In genomic region chr10:112140110-112140755, GRCh38 we compare ENCODE assay signal across 1 cellular context.
TF ChIP-seq lines count a peak whose summit lies in the region.

No MANE protein-coding gene starts in this region.

TF ChIP-seq in HEK293, 187 proteins besides CTCF, POLR2A, EP300 and RAD21 (continued from another document):
- no peak for TF ChIP-seq ZFP69B (tag by site-specific recombination; IDR thresholded peaks at IDR 0.05)
- no peak for TF ChIP-seq ZNF2 (tag by site-specific recombination; IDR thresholded peaks at IDR 0.05)
- TF ChIP-seq KLF9 (tag by site-specific recombination; IDR thresholded peaks at IDR 0.05; ENCODE audit: low read depth): peak; percentile 65; the same call in 1 of the 2 replicates
- no peak for TF ChIP-seq ZFP41 (tag by site-specific recombination; IDR thresholded peaks at IDR 0.05; ENCODE audit: borderline replicate concordance)
- TF ChIP-seq GLIS1 (tag by site-specific recombination; IDR thresholded peaks at IDR 0.05): peak; percentile 36; the same call in 1 of the 2 replicates
- no peak for TF ChIP-seq YY1 (tag by site-specific recombination; IDR thresholded peaks at IDR 0.05)
- no peak for TF ChIP-seq AEBP2 (tag by site-specific recombination; IDR thresholded peaks at IDR 0.05; ENCODE audit: borderline replicate concordance)
- TF ChIP-seq ZNF701 (tag by site-specific recombination; IDR thresholded peaks at IDR 0.05): no peak
- TF ChIP-seq PRDM6 (tag by site-specific recombination; IDR thresholded peaks at IDR 0.05): no peak
- no peak for TF ChIP-seq ZNF639 (tag by site-specific recombination; IDR thresholded peaks at IDR 0.05)
- no peak for TF ChIP-seq ZEB2 (tag by site-specific recombination; IDR thresholded peaks at IDR 0.05)
- no peak for TF ChIP-seq ZNF223 (tag by site-specific recombination; IDR thresholded peaks at IDR 0.05)
- peak; percentile 71 for TF ChIP-seq KLF1 (tag by site-specific recombination; IDR thresholded peaks at IDR 0.05)
- TF ChIP-seq HOXA7 (CRISPR knock-in tag; IDR thresholded peaks at IDR 0.05; ENCODE audit: borderline replicate concordance): no peak
- no peak for TF ChIP-seq ZNF596 (tag by site-specific recombination; IDR thresholded peaks at IDR 0.05)
- no peak for TF ChIP-seq ZNF501 (tag by site-specific recombination; IDR thresholded peaks at IDR 0.05)
- TF ChIP-seq ZNF292 (tag by site-specific recombination; IDR thresholded peaks at IDR 0.05; ENCODE audit: borderline replicate concordance, low read depth): no peak
- peak; percentile 94 for TF ChIP-seq ZNF654 (tag by site-specific recombination; IDR thresholded peaks at IDR 0.05; ENCODE audit: low read depth)
- TF ChIP-seq ZNF148 (tag by site-specific recombination; IDR thresholded peaks at IDR 0.05; ENCODE audit: borderline replicate concordance): no peak
- no peak for TF ChIP-seq INSM2 (tag by site-specific recombination; IDR thresholded peaks at IDR 0.05)
- no peak for TF ChIP-seq ZNF558 (tag by site-specific recombination; IDR thresholded peaks at IDR 0.05)
- TF ChIP-seq PBX3 (CRISPR knock-in tag; IDR thresholded peaks at IDR 0.05): no peak
- TF ChIP-seq ZNF626 (tag by site-specific recombination; IDR thresholded peaks at IDR 0.05): no peak
- no peak for TF ChIP-seq ZNF248 (tag by site-specific recombination; IDR thresholded peaks at IDR 0.05)
- no peak for TF ChIP-seq BCL11B (tag by site-specific recombination; IDR thresholded peaks at IDR 0.05; ENCODE audit: low read depth)
- no peak for TF ChIP-seq ZNF544 (tag by site-specific recombination; IDR thresholded peaks at IDR 0.05)
- TF ChIP-seq ZNF239 (tag by site-specific recombination; IDR thresholded peaks at IDR 0.05): no peak
- no peak for TF ChIP-seq MYNN (tag by site-specific recombination; IDR thresholded peaks at IDR 0.05; ENCODE audit: borderline replicate concordance)
- no peak for TF ChIP-seq ZNF76 (tag by site-specific recombination; IDR thresholded peaks at IDR 0.05; ENCODE audit: borderline replicate concordance, low read depth)
- no peak for TF ChIP-seq ZNF830 (tag by site-specific recombination; IDR thresholded peaks at IDR 0.05; ENCODE audit: low read depth)
- TF ChIP-seq EGR2 (tag by site-specific recombination; IDR thresholded peaks at IDR 0.05; ENCODE audit: low read depth): no peak
- TF ChIP-seq PRDM10 (tag by site-specific recombination; IDR thresholded peaks at IDR 0.05): no peak
- TF ChIP-seq ZNF146 (tag by site-specific recombination; IDR thresholded peaks at IDR 0.05): no peak
- TF ChIP-seq ZIC2 (tag by site-specific recombination; IDR thresholded peaks at IDR 0.05): no peak
- TF ChIP-seq ZNF580 (tag by site-specific recombination; IDR thresholded peaks at IDR 0.05): no peak
- TF ChIP-seq KLF7 (tag by site-specific recombination; IDR thresholded peaks at IDR 0.05; ENCODE audit: borderline replicate concordance): peak; percentile 85; the same call in 1 of the 2 replicates
- no peak for TF ChIP-seq ZNF202 (tag by site-specific recombination; IDR thresholded peaks at IDR 0.05; ENCODE audit: borderline replicate concordance)
